Comparison of ENCODE assay signal across 21 cellular contexts in the genomic region with DNA sequence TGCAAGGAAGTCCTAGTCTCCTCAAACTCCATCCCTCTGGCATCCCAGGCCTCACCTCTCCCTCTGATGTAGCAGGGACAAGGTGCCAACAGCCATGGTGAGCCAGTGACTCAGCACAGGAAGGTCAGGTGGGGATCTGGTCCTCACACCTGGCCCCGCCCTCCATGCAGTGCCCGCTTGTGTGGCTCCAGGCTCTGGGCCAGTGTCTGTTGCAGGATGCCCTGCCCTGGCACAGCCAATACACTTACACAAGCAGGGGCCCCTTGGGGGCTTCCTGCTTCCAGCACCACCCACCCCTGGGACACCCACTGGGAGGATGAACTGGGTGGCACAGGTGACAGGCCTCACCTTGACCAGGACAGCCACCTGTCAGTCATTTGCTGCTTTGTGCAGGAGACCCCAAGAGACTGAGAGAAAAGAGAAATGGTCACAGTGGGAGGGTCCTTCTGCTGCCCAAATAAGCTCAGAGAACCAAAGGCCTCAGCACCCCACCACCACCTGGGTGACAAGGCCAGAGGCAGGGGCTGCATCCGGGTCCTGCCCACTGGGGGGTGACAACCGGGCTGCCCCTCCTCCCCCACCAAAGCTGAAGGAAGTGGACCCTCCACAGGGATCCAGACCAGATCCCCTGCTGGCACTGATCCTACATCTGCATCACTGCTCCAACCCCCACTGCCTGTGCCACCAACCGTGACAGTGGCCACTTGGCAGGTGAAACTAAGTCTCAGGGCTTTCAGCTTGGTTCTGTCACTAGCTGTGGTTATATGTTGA.
"Had no signal": no experiment of that assay in that cellular context is flagged by ENCODE, and none has a peak within 500 bp of the region (broad histone marks: within the 10 kb centered on the region; RNA-seq: fewer than 3 reads in every experiment).

No MANE protein-coding gene starts in this region.

- H3K4me2 ChIP-seq: PC-9 had no signal

- DNase-seq: KBM-7; NCI-H1092; NCI-H1105 treated with DMSO at 0.1 percent for 48 hours; NCI-H1417 treated with DMSO at 0.1 percent for 48 hours; NCI-H146; NCI-H1694 treated with DMSO at 0.1 percent for 48 hours; NCI-H1930; NCI-H2081; NCI-H2107; NCI-H2227 treated with DMSO at 0.1 percent for 48 hours; NCI-H524; NCI-H526 treated with DMSO at 0.1 percent for 48 hours; NCI-H748 treated with DMSO at 0.1 percent for 48 hours; NK-92 treated with Interleukin-12 subunit alpha and Interleukin-12 subunit beta, amount 100 ng/mL, for 24 hours; OCI-M1; Peyer's patch; Right ventricle myocardium superior; SIG-M5 had no signal

- H3K4me3 ChIP-seq: PC-9, Peyer's patch, SJSA1, SK-N-MC had no signal

- H3K36me3 ChIP-seq: Peyer's patch, SJSA1 had no signal

- H3K4me1 ChIP-seq: Peyer's patch, SJSA1 had no signal

- H3K27ac ChIP-seq: PC-9, Peyer's patch, SJSA1, SK-N-MC had no signal

- H3K9me3 ChIP-seq: Peyer's patch, SJSA1 had no signal

- H3K27me3 ChIP-seq: Peyer's patch, SJSA1 had no signal
